Comparison of ENCODE assay signal across 8 cellular contexts in the genomic region with DNA sequence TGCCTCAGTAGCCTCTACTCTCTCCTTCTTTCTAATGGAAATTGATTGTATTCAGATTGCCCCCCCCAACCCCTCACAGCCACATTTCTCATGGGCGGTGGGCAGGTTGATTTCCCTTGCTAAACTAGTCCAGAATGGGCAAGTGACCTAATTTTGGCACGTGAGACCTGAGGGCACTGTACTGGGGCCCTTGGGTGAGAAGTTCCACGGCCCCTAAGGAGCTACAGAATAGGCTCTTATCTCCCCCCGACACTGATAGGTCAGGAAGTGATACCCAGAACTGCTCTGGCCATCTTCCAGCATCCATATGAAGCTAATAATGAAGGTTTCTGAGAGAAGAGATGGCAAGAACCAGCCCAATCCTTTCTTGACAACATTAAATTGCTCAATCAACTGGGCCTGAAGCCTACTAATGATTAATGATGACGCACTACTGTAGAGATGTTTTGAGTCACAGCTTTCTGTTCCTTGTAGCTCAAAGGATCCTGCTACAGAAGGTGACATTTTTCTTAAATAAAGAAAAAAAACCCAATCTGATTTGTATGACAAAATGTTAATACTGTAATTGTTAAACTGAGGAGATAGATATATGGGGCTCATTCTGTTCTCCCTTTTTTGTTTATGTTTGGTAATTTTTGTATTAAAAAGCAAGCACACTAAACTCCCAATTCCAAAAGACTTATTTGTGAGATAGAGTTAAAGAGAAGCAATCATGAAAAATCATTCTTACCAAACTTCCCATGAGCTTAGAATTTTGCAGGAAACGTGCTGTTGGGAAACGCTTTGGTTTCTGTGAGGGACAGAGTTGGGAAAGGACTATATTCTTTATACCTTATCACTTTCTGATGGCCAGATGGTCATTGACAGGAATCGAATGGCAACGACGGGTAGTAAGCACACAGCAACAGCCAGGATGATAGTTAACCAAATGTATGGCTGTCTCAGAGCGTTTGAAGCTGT. TPM values are rescaled to one million over a fixed set of nuclear protein-coding genes. Genes with fewer than 3 reads are reported as not detected.
DNase-seq lines count a peak whose midpoint lies in the region; ATAC-seq and TF ChIP-seq lines count a peak whose summit lies in the region.

No MANE protein-coding gene starts in this region.

- DNase-seq in activated B cell treated with CpG ODN at 0.5 μM for 24 hours (peak; percentile 25), progenitor cell of endocrine pancreas (ENCODE audit: low spot score, unreplicated experiment) (no peak), DMS153 treated with DMSO at 0.1 percent for 48 hours (lab: John Stamatoyannopoulos, UW; ENCODE audit: unreplicated experiment) (no peak)
- DNase-seq in natural killer cell treated with Interleukin-12 subunit alpha and Interleukin-12 subunit beta and Interleukin-15 and Interleukin-18, amount 100 ng/mL, for 72 hours (ENCODE audit: low spot score), result no peak

- intact Hi-C loops in activated B cell treated with CpG ODN at 0.5 μM for 24 hours (cut with micrococcal nuclease), result loop anchor here (1.0 kb wide), 2 partner anchors 19 to 188 kb away; no protein-coding TSS in a partner anchor

- TF ChIP-seq CTCF in activated B cell treated with CpG ODN at 0.5 μM for 24 hours (IDR thresholded peaks at IDR 0.05) (no peak), progenitor cell of endocrine pancreas (IDR thresholded peaks at IDR 0.05; ENCODE audit: unreplicated experiment) (no peak)

- H3K36me3 Mint-ChIP-seq in activated B cell treated with CpG ODN at 0.5 μM for 24 hours (ENCODE audit: low read depth) (peaks cover 50% of the 10 kb centered on the region), progenitor cell of endocrine pancreas (ENCODE audit: insufficient read depth) (peaks cover 30% of the 10 kb centered on the region)
- peaks cover 5% of the 10 kb centered on the region for H3K36me3 Mint-ChIP-seq in natural killer cell treated with Interleukin-12 subunit alpha and Interleukin-12 subunit beta and Interleukin-15 and Interleukin-18, amount 100 ng/mL, for 72 hours

- ATAC-seq in GM18873 (IDR thresholded peaks at IDR 0.05; ENCODE audit: low FRiP score, unreplicated experiment), result peak; percentile 96
- ATAC-seq in HG02938 (IDR thresholded peaks at IDR 0.05; ENCODE audit: unreplicated experiment), result peak; percentile 100
- peak; percentile 88 for ATAC-seq in activated B cell treated with CpG ODN at 0.5 μM for 24 hours (ENCODE audit: low read depth)
- ATAC-seq in natural killer cell treated with Interleukin-12 subunit alpha and Interleukin-12 subunit beta and Interleukin-15 and Interleukin-18, amount 100 ng/mL, for 72 hours, result no peak
- ATAC-seq in HG03039 (IDR thresholded peaks at IDR 0.05; ENCODE audit: unreplicated experiment), result no peak
- ATAC-seq in GM19328 (IDR thresholded peaks at IDR 0.05; ENCODE audit: unreplicated experiment), result no peak

- POLR2A ChIA-PET in activated B cell treated with CpG ODN at 0.5 μM for 24 hours (lab: Charles Lee), result interaction anchor here (0.6 to 1.5 kb wide), 13 partner anchors 10 to 962 kb away, joined by 3 to 11 read pairs (median 5); partner anchors contain the start of genes NARS1 and NEDD4L

- H3K27ac Mint-ChIP-seq in activated B cell treated with CpG ODN at 0.5 μM for 24 hours (peak overlapping the region; percentile 86), progenitor cell of endocrine pancreas (peak overlapping the region; percentile 74)
- H3K27ac Mint-ChIP-seq in natural killer cell treated with Interleukin-12 subunit alpha and Interleukin-12 subunit beta and Interleukin-15 and Interleukin-18, amount 100 ng/mL, for 72 hours, result no peak overlapping the region

- H3K4me3 Mint-ChIP-seq in activated B cell treated with CpG ODN at 0.5 μM for 24 hours (peak overlapping the region; percentile 1), progenitor cell of endocrine pancreas (ENCODE audit: low read depth) (no peak overlapping the region)
- no peak overlapping the region for H3K4me3 Mint-ChIP-seq in natural killer cell treated with Interleukin-12 subunit alpha and Interleukin-12 subunit beta and Interleukin-15 and Interleukin-18, amount 100 ng/mL, for 72 hours

- H3K4me1 Mint-ChIP-seq in activated B cell treated with CpG ODN at 0.5 μM for 24 hours (peaks cover 48% of the 10 kb centered on the region), progenitor cell of endocrine pancreas (ENCODE audit: low read depth) (no peaks in the 10 kb centered on the region)
- H3K4me1 Mint-ChIP-seq in natural killer cell treated with Interleukin-12 subunit alpha and Interleukin-12 subunit beta and Interleukin-15 and Interleukin-18, amount 100 ng/mL, for 72 hours (ENCODE audit: low read depth in 2 of 2), result peaks cover 15 to 18% of the 10 kb centered on the region in 2 donors

- H3K27me3 Mint-ChIP-seq in activated B cell treated with CpG ODN at 0.5 μM for 24 hours, result no peaks in the 10 kb centered on the region
- no peaks in the 10 kb centered on the region for H3K27me3 Mint-ChIP-seq in progenitor cell of endocrine pancreas
- H3K27me3 Mint-ChIP-seq in natural killer cell treated with Interleukin-12 subunit alpha and Interleukin-12 subunit beta and Interleukin-15 and Interleukin-18, amount 100 ng/mL, for 72 hours, result no peaks in the 10 kb centered on the region

- CTCF ChIA-PET in activated B cell treated with CpG ODN at 0.5 μM for 24 hours (lab: Charles Lee), result interaction anchor here (1.1 to 2.3 kb wide), 2 partner anchors 19 to 472 kb away, joined by 4 to 8 read pairs; no protein-coding TSS in a partner anchor

- H3K9me3 Mint-ChIP-seq in activated B cell treated with CpG ODN at 0.5 μM for 24 hours, result no peaks in the 10 kb centered on the region
- H3K9me3 Mint-ChIP-seq in progenitor cell of endocrine pancreas (ENCODE audit: low read depth), result peaks cover under 1% of the 10 kb centered on the region
- no peaks in the 10 kb centered on the region for H3K9me3 Mint-ChIP-seq in natural killer cell treated with Interleukin-12 subunit alpha and Interleukin-12 subunit beta and Interleukin-15 and Interleukin-18, amount 100 ng/mL, for 72 hours

RNA-seq across cellular contexts. Expression of gene NARS1, which starts 28.2 kb away (rescaled TPM):
- total RNA-seq in activated B cell treated with CpG ODN at 0.5 μM for 24 hours (107 and 114 TPM in 2 replicates), progenitor cell of endocrine pancreas (90.7 and 99.9 TPM in 2 replicates)
- total RNA-seq in natural killer cell treated with Interleukin-12 subunit alpha and Interleukin-12 subunit beta and Interleukin-15 and Interleukin-18, amount 100 ng/mL, for 72 hours, result 100 to 1,000 TPM in 1 of 2 donors, 10 to 100 TPM in 1; 80.1 to 119 TPM

Comparison
In these comparisons a context has a peak if more than half of its experiments do, and no peak if none do; other contexts are left out.
1. ATAC-seq: peak in GM18873 (single experiment), HG02938 (single experiment) and activated B cell treated with CpG ODN at 0.5 μM for 24 hours (single experiment); none in natural killer cell treated with Interleukin-12 subunit alpha and Interleukin-12 subunit beta and Interleukin-15 and Interleukin-18, amount 100 ng/mL, for 72 hours (0 of 2), HG03039 (single experiment) and GM19328 (single experiment).
2. H3K27ac Mint-ChIP-seq: peak in activated B cell treated with CpG ODN at 0.5 μM for 24 hours (single experiment) and progenitor cell of endocrine pancreas (single experiment); none in natural killer cell treated with Interleukin-12 subunit alpha and Interleukin-12 subunit beta and Interleukin-15 and Interleukin-18, amount 100 ng/mL, for 72 hours (0 of 2).